Comparison of ENCODE assay signal across 24 cellular contexts in the genomic region with DNA sequence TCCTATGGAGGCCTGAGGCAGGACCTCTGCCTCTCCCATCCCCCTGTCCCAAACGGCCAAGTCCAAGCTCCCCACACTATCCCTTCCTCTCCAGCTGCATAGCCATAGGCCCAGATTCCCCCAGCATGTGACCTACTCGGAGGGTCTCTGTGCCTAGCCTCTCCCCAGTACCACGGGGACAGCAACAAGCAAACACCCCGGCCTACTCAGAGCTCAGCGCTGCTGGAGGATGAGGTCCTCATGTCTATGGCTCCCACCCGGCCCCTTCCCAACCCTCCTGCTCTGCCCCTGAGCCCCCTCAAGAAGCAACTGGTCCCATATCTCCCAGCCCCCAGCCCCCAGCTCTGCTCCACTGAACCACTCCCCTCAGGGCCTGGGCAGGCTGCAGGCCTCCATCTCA. TPM values are rescaled to one million over a fixed set of nuclear protein-coding genes. Genes with fewer than 3 reads are reported as not detected.
DNase-seq lines count a peak whose midpoint lies in the region; ATAC-seq and TF ChIP-seq lines count a peak whose summit lies in the region.
"Had no signal": no experiment of that assay in that cellular context is flagged by ENCODE, and none has a peak within 500 bp of the region (broad histone marks: within the 10 kb centered on the region; RNA-seq: fewer than 3 reads in every experiment).

No MANE protein-coding gene starts in this region.

- no peak for TF ChIP-seq CTCF in activated CD8-positive, alpha-beta T cell treated with anti-CD3 and anti-CD28 coated beads for 36 hours (IDR thresholded peaks at IDR 0.05)
- no peak for TF ChIP-seq CTCF in GM23338 (conservative IDR thresholded peaks at IDR 0.05; ENCODE audit: low read depth in 2 of 2)
- TF ChIP-seq CTCF in spleen (IDR thresholded peaks at IDR 0.05 in 8 of 11, conservative IDR thresholded peaks at IDR 0.05 in 3 of 11) = no peak
- TF ChIP-seq CTCF in chondrocyte (IDR thresholded peaks at IDR 0.05) = no peak

- H3K4me2 ChIP-seq in GM23338 = no peak overlapping the region
- H3K4me2 ChIP-seq: A549, hepatocyte had no signal

- peaks cover 26% of the 10 kb centered on the region for H3K4me1 Mint-ChIP-seq in activated CD8-positive, alpha-beta T cell treated with anti-CD3 and anti-CD28 coated beads for 36 hours (ENCODE audit: low read depth)
- H3K4me1 Mint-ChIP-seq in activated CD8-positive, alpha-beta T cell treated with anti-CD3 and anti-CD28 coated beads, Interleukin-2, amount 10 ng/mL, durations not matched to agents 7 days and 5 days (ENCODE audit: low read depth) = peaks cover 6% of the 10 kb centered on the region
- H3K4me1 Mint-ChIP-seq in GM23338 = peaks cover 8% of the 10 kb centered on the region
- H3K4me1 Mint-ChIP-seq in effector memory CD8-positive, alpha-beta T cell (ENCODE audit: low read depth in 2 of 2) = peaks cover 15 to 19% of the 10 kb centered on the region in 2 donors
- no peaks in the 10 kb centered on the region for H3K4me1 Mint-ChIP-seq in chondrocyte (ENCODE audit: low read depth)

- H3K36me3 Mint-ChIP-seq in activated CD8-positive, alpha-beta T cell treated with anti-CD3 and anti-CD28 coated beads for 36 hours (ENCODE audit: low read depth) = peaks cover 20% of the 10 kb centered on the region
- H3K36me3 Mint-ChIP-seq in activated CD8-positive, alpha-beta T cell treated with anti-CD3 and anti-CD28 coated beads, Interleukin-2, amount 10 ng/mL, durations not matched to agents 7 days and 5 days (ENCODE audit: low read depth) = peaks cover 31% of the 10 kb centered on the region
- H3K36me3 Mint-ChIP-seq in GM23338 (ENCODE audit: low read depth) (no peaks in the 10 kb centered on the region; the same call in 2 of the 3 replicates), chondrocyte (ENCODE audit: low read depth) (peaks cover under 1% of the 10 kb centered on the region)
- peaks cover 48% of the 10 kb centered on the region for H3K36me3 Mint-ChIP-seq in effector memory CD8-positive, alpha-beta T cell (ENCODE audit: insufficient read depth)

- WGBS in spleen, 5 donors = 92 to 100% (median 96%) methylated on average over 2 to 6 of the region's 6 CpGs

- H3K27me3 ChIP-seq in GM23338 (ENCODE audit: insufficient read depth) = no peaks in the 10 kb centered on the region
- H3K27me3 ChIP-seq in spleen (replicated peaks in 1 of 7) = no peaks in the 10 kb centered on the region
- H3K27me3 ChIP-seq: breast epithelium, gastrocnemius medialis, hepatocyte, upper lobe of left lung had no signal

- H3F3A ChIP-seq in GM23338 (replicated peaks; ENCODE audit: low read depth) = peaks cover 7% of the 10 kb centered on the region; the same call in 1 of the 2 replicates

- no peaks in the 10 kb centered on the region for H3K9me3 Mint-ChIP-seq in activated CD8-positive, alpha-beta T cell treated with anti-CD3 and anti-CD28 coated beads for 36 hours
- H3K9me3 Mint-ChIP-seq in activated CD8-positive, alpha-beta T cell treated with anti-CD3 and anti-CD28 coated beads, Interleukin-2, amount 10 ng/mL, durations not matched to agents 7 days and 5 days (ENCODE audit: insufficient read depth) = no peaks in the 10 kb centered on the region
- no peaks in the 10 kb centered on the region for H3K9me3 Mint-ChIP-seq in GM23338
- H3K9me3 Mint-ChIP-seq in effector memory CD8-positive, alpha-beta T cell = no peaks in the 10 kb centered on the region
- no peaks in the 10 kb centered on the region for H3K9me3 Mint-ChIP-seq in chondrocyte (ENCODE audit: low read depth)

- H3K27ac Mint-ChIP-seq in activated CD8-positive, alpha-beta T cell treated with anti-CD3 and anti-CD28 coated beads for 36 hours = peak overlapping the region; percentile 19
- H3K27ac Mint-ChIP-seq in activated CD8-positive, alpha-beta T cell treated with anti-CD3 and anti-CD28 coated beads, Interleukin-2, amount 10 ng/mL, durations not matched to agents 7 days and 5 days = no peak overlapping the region
- H3K27ac Mint-ChIP-seq in GM23338 (peak overlapping the region; percentile 38; the same call in 1 of the 2 replicates), chondrocyte (ENCODE audit: unreplicated experiment) (no peak overlapping the region)
- H3K27ac Mint-ChIP-seq in effector memory CD8-positive, alpha-beta T cell = peak overlapping the region; percentile 59 to 89

- no peak overlapping the region for H3K4me3 Mint-ChIP-seq in activated CD8-positive, alpha-beta T cell treated with anti-CD3 and anti-CD28 coated beads for 36 hours
- no peak overlapping the region for H3K4me3 Mint-ChIP-seq in activated CD8-positive, alpha-beta T cell treated with anti-CD3 and anti-CD28 coated beads, Interleukin-2, amount 10 ng/mL, durations not matched to agents 7 days and 5 days
- no peak overlapping the region for H3K4me3 Mint-ChIP-seq in GM23338
- H3K4me3 Mint-ChIP-seq in effector memory CD8-positive, alpha-beta T cell = no peak overlapping the region
- no peak overlapping the region for H3K4me3 Mint-ChIP-seq in chondrocyte (ENCODE audit: unreplicated experiment)

- no peaks in the 10 kb centered on the region for H3K4me1 ChIP-seq in GM23338 (ENCODE audit: insufficient read depth)
- peaks cover 0 to 62% (median 26%) of the 10 kb centered on the region in 6 donors for H3K4me1 ChIP-seq in spleen
- H3K4me1 ChIP-seq: A549, breast epithelium, Caco-2, parathyroid adenoma had no signal

- no peaks in the 10 kb centered on the region for H3K9me3 ChIP-seq in spleen
- H3K9me3 ChIP-seq: A549, breast epithelium, Caco-2, gastrocnemius medialis, upper lobe of left lung had no signal

- CTCF ChIA-PET in activated CD8-positive, alpha-beta T cell treated with anti-CD3 and anti-CD28 coated beads for 36 hours (lab: Charles Lee) = interaction anchor here (0.9 to 1.5 kb wide), 3 partner anchors 9 to 24 kb away, joined by 3 read pairs; a partner anchor contains a TSS
- CTCF ChIA-PET in activated CD8-positive, alpha-beta T cell treated with anti-CD3 and anti-CD28 coated beads, Interleukin-2, amount 10 ng/mL, durations not matched to agents 7 days and 5 days (lab: Charles Lee) = interaction anchor here (0.7 kb wide), 1 partner anchor 19 kb away, joined by 3 read pairs; no protein-coding TSS in a partner anchor

- H3K4me3 ChIP-seq in GM23338 = no peak overlapping the region
- no peak overlapping the region for H3K4me3 ChIP-seq in spleen
- H3K4me3 ChIP-seq: A549, breast epithelium, gastrocnemius medialis, GM23248, hepatocyte, upper lobe of left lung had no signal

- DNase-seq in activated CD8-positive, alpha-beta T cell treated with anti-CD3 and anti-CD28 coated beads for 36 hours = no peak
- DNase-seq in activated CD8-positive, alpha-beta T cell treated with anti-CD3 and anti-CD28 coated beads, Interleukin-2, amount 10 ng/mL, durations not matched to agents 7 days and 5 days = no peak
- DNase-seq in GM23338 (ENCODE audit: low spot score) = no peak
- no peak for DNase-seq in effector memory CD8-positive, alpha-beta T cell
- peak; percentile 43 for DNase-seq in spleen
- DNase-seq in OCI-M1 (lab: John Stamatoyannopoulos, UW) = no peak
- DNase-seq in chondrocyte (ENCODE audit: low spot score) = no peak
- DNase-seq: activated CD4-positive, CD25-positive, alpha-beta regulatory T cell treated with anti-CD3 and anti-CD28 coated beads, Interleukin-2, amount 50 U/mL, for 72 hours; amniotic stem cell; Caco-2; cortex of kidney; DMS79 treated with DMSO at 0.1 percent for 48 hours; gastrocnemius medialis; GM23248; mesendoderm; NCI-H2081; NCI-H345; upper lobe of left lung had no signal

- no peaks in the 10 kb centered on the region for H3K9me2 ChIP-seq in GM23338 (ENCODE audit: insufficient read depth)

- intact Hi-C loops in activated CD8-positive, alpha-beta T cell treated with anti-CD3 and anti-CD28 coated beads for 36 hours (cut with micrococcal nuclease) = no loop called here
- intact Hi-C loops in spleen (cut with DNase I; ENCODE audit: low total_unique reads) = no loop called here

- H3K27me3 Mint-ChIP-seq in activated CD8-positive, alpha-beta T cell treated with anti-CD3 and anti-CD28 coated beads for 36 hours = no peaks in the 10 kb centered on the region
- no peaks in the 10 kb centered on the region for H3K27me3 Mint-ChIP-seq in activated CD8-positive, alpha-beta T cell treated with anti-CD3 and anti-CD28 coated beads, Interleukin-2, amount 10 ng/mL, durations not matched to agents 7 days and 5 days (ENCODE audit: low read depth)
- H3K27me3 Mint-ChIP-seq in GM23338 (ENCODE audit: insufficient read depth, low read depth, poor library complexity) (peaks cover 3% of the 10 kb centered on the region), chondrocyte (ENCODE audit: low read depth) (no peaks in the 10 kb centered on the region)
- H3K27me3 Mint-ChIP-seq in effector memory CD8-positive, alpha-beta T cell = no peaks in the 10 kb centered on the region

- no peak for TF ChIP-seq POLR2A in spleen (IDR thresholded peaks at IDR 0.05)

- POLR2A ChIA-PET in activated CD8-positive, alpha-beta T cell treated with anti-CD3 and anti-CD28 coated beads for 36 hours (lab: Charles Lee) = interaction anchor here (1.2 kb wide), 1 partner anchor 10 kb away, joined by 4 read pairs; no protein-coding TSS in a partner anchor
- POLR2A ChIA-PET in activated CD8-positive, alpha-beta T cell treated with anti-CD3 and anti-CD28 coated beads, Interleukin-2, amount 10 ng/mL, durations not matched to agents 7 days and 5 days (lab: Charles Lee) = interaction anchor here (0.5 kb wide), 1 partner anchor 23 kb away, joined by 4 read pairs; no protein-coding TSS in a partner anchor

- no peak for ATAC-seq in activated CD8-positive, alpha-beta T cell treated with anti-CD3 and anti-CD28 coated beads for 36 hours
- no peak for ATAC-seq in activated CD8-positive, alpha-beta T cell treated with anti-CD3 and anti-CD28 coated beads, Interleukin-2, amount 10 ng/mL, durations not matched to agents 7 days and 5 days
- ATAC-seq in GM23338 (no peak), HG02678 (IDR thresholded peaks at IDR 0.05; ENCODE audit: unreplicated experiment) (no peak)
- ATAC-seq in effector memory CD8-positive, alpha-beta T cell (replicated peaks) = no peak
- ATAC-seq: A549, gastrocnemius medialis, sciatic nerve had no signal

- no peaks in the 10 kb centered on the region for H3K36me3 ChIP-seq in GM23338 (ENCODE audit: insufficient read depth)
- peaks cover 0 to 100% (median 78%) of the 10 kb centered on the region in 6 donors for H3K36me3 ChIP-seq in spleen

- H4K20me1 ChIP-seq in GM23338 (replicated peaks; ENCODE audit: insufficient read depth) = no peaks in the 10 kb centered on the region

- H2AFZ ChIP-seq in GM23338 = no peak overlapping the region
- H2AFZ ChIP-seq: GM23248, hepatocyte, parathyroid adenoma had no signal

- H3K27ac ChIP-seq in GM23338 (ENCODE audit: low read depth) (no peak overlapping the region), spleen (peak overlapping the region in 1 of 8 donors; percentile 61)
- H3K27ac ChIP-seq: A549, breast epithelium, gastrocnemius medialis, GM23248, hepatocyte, parathyroid adenoma, upper lobe of left lung had no signal

- H3K79me2 ChIP-seq in GM23338 (replicated peaks; ENCODE audit: insufficient read depth) = no peaks in the 10 kb centered on the region
- H3K79me2 ChIP-seq: hepatocyte, parathyroid adenoma had no signal

RNA-seq across cellular contexts. Expression of a gene that starts 24.2 kb away (rescaled TPM):
- total RNA-seq in activated CD8-positive, alpha-beta T cell treated with anti-CD3 and anti-CD28 coated beads for 36 hours = 10 to 100 TPM; 69.2 to 70.2 TPM
- 10 to 100 TPM; 46.9 to 48.7 TPM for total RNA-seq in activated CD8-positive, alpha-beta T cell treated with anti-CD3 and anti-CD28 coated beads, Interleukin-2, amount 10 ng/mL, durations not matched to agents 7 days and 5 days
- 51.4 and 62.8 TPM in 2 replicates for total RNA-seq in GM23338 (2014; rRNA removed; shearing (Covaris generic))
- polyA plus RNA-seq in GM23338 (2016; fragmentation: Nextera tagmentation; extraction: Ambion mirVana) (40.5 and 44.3 TPM in 2 replicates), spleen (100 to 1,000 TPM; 242 to 392 (median 245) TPM)
- total RNA-seq in spleen (100 to 1,000 TPM; 264 to 676 (median 373) TPM), chondrocyte (27.0 to 29.4 TPM (median 27.1 TPM) in 3 replicates)

Comparison
In these comparisons a context has a peak if more than half of its experiments do, and no peak if none do; other contexts are left out.
1. H3K27ac Mint-ChIP-seq: peak in activated CD8-positive, alpha-beta T cell treated with anti-CD3 and anti-CD28 coated beads for 36 hours (single experiment), GM23338 (single experiment) and effector memory CD8-positive, alpha-beta T cell (2 of 2); none in activated CD8-positive, alpha-beta T cell treated with anti-CD3 and anti-CD28 coated beads, Interleukin-2, amount 10 ng/mL, durations not matched to agents 7 days and 5 days (single experiment) and chondrocyte (single experiment).